ENCODE assay signal across 8 cellular contexts in genomic region chr3:187368251-187368733, GRCh38. TPM values are rescaled to one million over a fixed set of nuclear protein-coding genes. Genes with fewer than 3 reads are reported as not detected.
DNase-seq lines count a peak whose midpoint lies in the region; ATAC-seq and TF ChIP-seq lines count a peak whose summit lies in the region.

Gene RTP4 (plus strand): TSS chr3:187368385. CDS start chr3:187368442, 57 bp downstream.

- H3K4me3 ChIP-seq in left lung, result peak within 1 kb of the TSS; percentile 34 to 55

- H3K36me3 ChIP-seq in left lung, result peaks cover 0 to 19% of the 10 kb centered on the region in 2 donors

- CTCF ChIA-PET in MCF 10A (lab: Yijun Ruan, JAX), result interaction anchor here (0.6 to 1.1 kb wide), 3 partner anchors 27 to 351 kb away, joined by 3 to 4 read pairs (median 3); no protein-coding TSS in a partner anchor

- no peaks in the 10 kb centered on the region for H3K4me1 Mint-ChIP-seq in MCF 10A (ENCODE audit: insufficient read depth, unreplicated experiment)

- peak within 1 kb of the TSS; percentile 90 to 92 for H3K27ac ChIP-seq in left lung

- H3K27ac Mint-ChIP-seq in MCF 10A (ENCODE audit: low read depth, unreplicated experiment), result peak within 1 kb of the TSS; percentile 70

- H3K4me3 Mint-ChIP-seq in MCF 10A (ENCODE audit: unreplicated experiment), result peak within 1 kb of the TSS; percentile 51

- H3K27me3 Mint-ChIP-seq in MCF 10A (ENCODE audit: insufficient read depth, unreplicated experiment), result peaks cover 23% of the 10 kb centered on the region

- TF ChIP-seq CTCF in MCF 10A (IDR thresholded peaks at IDR 0.05; ENCODE audit: unreplicated experiment), result no peak
- no peak for TF ChIP-seq CTCF in left lung (IDR thresholded peaks at IDR 0.05)

- intact Hi-C loops in MCF 10A (cut with micrococcal nuclease) (no loop called here), left lung (cut with DNase I) (no loop called here)

- H3K4me1 ChIP-seq in left lung, result peaks cover 0 to 23% of the 10 kb centered on the region in 2 donors

- no TSS peak for BruUV-seq in MCF 10A (replicated peaks; lab: Mats Ljungman, UMichigan)

- POLR2A ChIA-PET in MCF 10A (lab: Yijun Ruan, JAX), result interaction anchor here (0.6 kb wide), 1 partner anchor 13 kb away, joined by 4 read pairs; no protein-coding TSS in a partner anchor

- DNase-seq in AG20443 (ENCODE audit: low spot score), result peak; percentile 38
- DNase-seq in SW480 (ENCODE audit: low spot score), result peak; percentile 45
- DNase-seq in MCF 10A (ENCODE audit: unreplicated experiment), result peak; percentile 10
- DNase-seq in left lung, result no peak
- peak; percentile 5 to 23 for DNase-seq in stimulated activated CD8-positive, alpha-beta memory T cell treated with anti-CD3 and anti-CD28 coated beads, Interleukin-15, amount 100 ng/mL, for 4 hours (ENCODE audit: low read depth in 2 of 2)
- DNase-seq in NK-92 treated with Interleukin-12 subunit alpha and Interleukin-12 subunit beta, amount 100 ng/mL, for 24 hours (lab: John Stamatoyannopoulos, UW), result no peak

- in situ Hi-C loops in GM18951 (cut with MboI; ENCODE audit: low sequenced_read_pairs, unreplicated experiment), result no loop called here

- H3K9me3 Mint-ChIP-seq in MCF 10A (ENCODE audit: unreplicated experiment), result no peaks in the 10 kb centered on the region

- H3K36me3 Mint-ChIP-seq in MCF 10A (ENCODE audit: insufficient read depth, unreplicated experiment), result no peaks in the 10 kb centered on the region

- no peaks in the 10 kb centered on the region for H3K27me3 ChIP-seq in left lung

- no peaks in the 10 kb centered on the region for H3K9me3 ChIP-seq in left lung

- TF ChIP-seq POLR2A in GM18951 (IDR thresholded peaks at IDR 0.05; ENCODE audit: extremely low read depth, insufficient read depth, insufficient read length), result peak; percentile 48

- ATAC-seq in HG03108 (IDR thresholded peaks at IDR 0.05; ENCODE audit: unreplicated experiment), result peak; percentile 91
- ATAC-seq in left lung, result peak; percentile 91

RNA-seq across cellular contexts. Expression of gene RTP4, which starts in this region (rescaled TPM):
- total RNA-seq in MCF 10A (2022) (not detected in 2 replicates), left lung (1 to 10 TPM; 3.2 to 5.1 TPM)

Comparison
In these comparisons a context has a peak if more than half of its experiments do, and no peak if none do; other contexts are left out.
1. Peak in DNase-seq in MCF 10A; RNA of the gene not detected or under 1 TPM.
2. DNase-seq: peak in AG20443 (single experiment), SW480 (single experiment) and stimulated activated CD8-positive, alpha-beta memory T cell treated with anti-CD3 and anti-CD28 coated beads, Interleukin-15, amount 100 ng/mL, for 4 hours (2 of 2); none in left lung (0 of 2) and NK-92 treated with Interleukin-12 subunit alpha and Interleukin-12 subunit beta, amount 100 ng/mL, for 24 hours (single experiment).